ENCODE assay signal across 29 cellular contexts in genomic region chr16:35142809-35143192, GRCh38.
"Had no signal": no experiment of that assay in that cellular context is flagged by ENCODE, and none has a peak within 500 bp of the region (broad histone marks: within the 10 kb centered on the region; RNA-seq: fewer than 3 reads in every experiment).

No MANE protein-coding gene starts in this region.

- H3K4me1 ChIP-seq: esophagus squamous epithelium, gastrocnemius medialis, heart right ventricle, left ventricle myocardium inferior had no signal

- H3K36me3 Mint-ChIP-seq: memory B cell had no signal

- H3K27me3 Mint-ChIP-seq: dendritic cell treated with granulocyte-macrophage colony-stimulating factor and Interleukin-4, amounts not matched to agents 40 ng/mL and 50 ng/mL, for 4 days; effector memory CD8-positive, alpha-beta T cell; memory B cell; naive thymus-derived CD4-positive, alpha-beta T cell had no signal

- H3K4me3 ChIP-seq: esophagus squamous epithelium, gastrocnemius medialis, heart right ventricle, left ventricle myocardium inferior, lung had no signal

- H3K4me3 Mint-ChIP-seq: dendritic cell treated with granulocyte-macrophage colony-stimulating factor and Interleukin-4, amounts not matched to agents 40 ng/mL and 50 ng/mL, for 4 days; effector memory CD8-positive, alpha-beta T cell; endodermal cell; immature natural killer cell; memory B cell; naive thymus-derived CD4-positive, alpha-beta T cell had no signal

- H3K27ac ChIP-seq: epithelial cell of prostate, esophagus squamous epithelium, gastrocnemius medialis, heart right ventricle, left ventricle myocardium inferior had no signal

- H3K36me3 ChIP-seq: esophagus squamous epithelium, gastrocnemius medialis, heart right ventricle, left ventricle myocardium inferior had no signal

- H3K9me3 ChIP-seq: gastrocnemius medialis had no signal

- DNase-seq: cortex of kidney; effector CD8-positive, alpha-beta T cell; effector memory CD8-positive, alpha-beta T cell; endodermal cell; erythroblast; esophagus squamous epithelium; foreskin fibroblast; foreskin melanocyte; gastrocnemius medialis; glutamatergic neuron; head of caudate nucleus; heart right ventricle; hippocampal formation; immature natural killer cell; islet precursor cell; kidney; kidney glomerular epithelial cell; left colon; left ventricle myocardium inferior; mammary epithelial cell; mesendoderm; midbrain; naive thymus-derived CD4-positive, alpha-beta T cell had no signal

- H3K4me1 Mint-ChIP-seq: endodermal cell, immature natural killer cell had no signal

- ATAC-seq: effector memory CD8-positive, alpha-beta T cell; esophagus mucosa; gastrocnemius medialis; heart right ventricle; left colon; left lobe of liver; naive thymus-derived CD4-positive, alpha-beta T cell had no signal

- H3K27ac Mint-ChIP-seq: dendritic cell treated with granulocyte-macrophage colony-stimulating factor and Interleukin-4, amounts not matched to agents 40 ng/mL and 50 ng/mL, for 4 days; effector memory CD8-positive, alpha-beta T cell; endodermal cell; immature natural killer cell; memory B cell; naive thymus-derived CD4-positive, alpha-beta T cell had no signal

- H3K27me3 ChIP-seq: esophagus squamous epithelium, gastrocnemius medialis, heart right ventricle had no signal
